ENCODE assay signal across 1 cellular context in the genomic region with DNA sequence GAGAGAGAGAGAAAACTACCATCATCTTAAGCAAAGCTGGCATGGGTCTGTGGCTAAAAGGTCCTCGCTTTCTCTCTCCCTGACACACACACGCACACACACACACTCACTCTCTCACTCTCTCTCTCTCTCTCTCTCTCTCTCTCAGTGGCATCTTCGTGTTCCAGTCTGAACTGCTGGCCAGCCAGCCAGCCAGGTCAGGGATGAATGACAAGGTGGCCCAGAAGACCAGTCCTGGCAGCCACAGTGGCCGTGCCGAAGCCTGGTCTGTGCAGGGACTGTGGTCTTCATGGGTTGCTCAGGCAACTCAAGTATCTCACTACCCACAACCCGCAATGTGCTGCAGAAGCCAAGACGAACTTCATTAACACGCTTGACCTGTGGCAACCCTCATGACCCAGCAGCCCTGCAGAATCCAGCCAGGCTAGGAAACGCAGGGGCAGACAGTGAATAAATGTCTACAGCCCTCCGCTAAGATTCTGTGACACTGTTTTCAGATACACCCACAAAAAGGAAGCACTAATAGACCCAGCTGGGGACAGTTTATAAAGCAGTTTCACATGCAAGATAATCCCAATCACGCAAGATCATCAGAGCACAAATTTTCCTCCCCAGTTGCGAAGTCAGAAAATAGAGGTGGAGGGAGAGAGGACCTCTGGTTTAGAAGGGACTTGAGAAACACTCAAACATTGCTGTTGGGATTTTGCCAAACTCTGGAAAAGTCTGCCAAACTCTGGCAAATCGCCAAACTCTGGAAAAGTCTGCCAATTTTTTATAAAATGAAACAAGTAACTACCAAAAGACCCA.
A peak's percentile ranks its signal among the peaks of the same experiment; 100 is the strongest.
TF ChIP-seq lines count a peak whose summit lies in the region.

No MANE protein-coding gene starts in this region.

TF ChIP-seq in GM12878, 131 proteins besides CTCF, POLR2A, EP300 and RAD21 (continued from another document):
- TF ChIP-seq, protein P1, sequence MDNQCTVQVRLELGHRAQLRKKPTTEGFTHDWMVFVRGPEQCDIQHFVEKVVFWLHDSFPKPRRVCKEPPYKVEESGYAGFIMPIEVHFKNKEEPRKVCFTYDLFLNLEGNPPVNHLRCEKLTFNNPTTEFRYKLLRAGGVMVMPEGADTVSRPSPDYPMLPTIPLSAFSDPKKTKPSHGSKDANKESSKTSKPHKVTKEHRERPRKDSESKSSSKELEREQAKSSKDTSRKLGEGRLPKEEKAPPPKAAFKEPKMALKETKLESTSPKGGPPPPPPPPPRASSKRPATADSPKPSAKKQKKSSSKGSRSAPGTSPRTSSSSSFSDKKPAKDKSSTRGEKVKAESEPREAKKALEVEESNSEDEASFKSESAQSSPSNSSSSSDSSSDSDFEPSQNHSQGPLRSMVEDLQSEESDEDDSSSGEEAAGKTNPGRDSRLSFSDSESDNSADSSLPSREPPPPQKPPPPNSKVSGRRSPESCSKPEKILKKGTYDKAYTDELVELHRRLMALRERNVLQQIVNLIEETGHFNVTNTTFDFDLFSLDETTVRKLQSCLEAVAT (IDR thresholded peaks at IDR 0.05): no peak; the same call in 1 of the 2 replicates
- TF ChIP-seq PAX5 (IDR thresholded peaks at IDR 0.05; ENCODE audit: borderline replicate concordance, low read depth, low read length) (no peak), FOXK2 (IDR thresholded peaks at IDR 0.05) (no peak), IKZF1 (conservative IDR thresholded peaks at IDR 0.05) (peak; percentile 61)
TF ChIP-seq in GM12878: peak in this region for 13.
